Comparison of ENCODE assay signal across 33 cellular contexts in genomic region chr4:110294165-110294564, GRCh38.
A peak's percentile ranks its signal among the peaks of the same experiment; 100 is the strongest.
DNase-seq lines count a peak whose midpoint lies in the region; ATAC-seq and TF ChIP-seq lines count a peak whose summit lies in the region.
"Had no signal": no experiment of that assay in that cellular context is flagged by ENCODE, and none has a peak within 500 bp of the region (broad histone marks: within the 10 kb centered on the region; RNA-seq: fewer than 3 reads in every experiment).

No MANE protein-coding gene starts in this region.

- no peak overlapping the region for H4K91ac ChIP-seq in IMR-90 (ENCODE audit: insufficient read depth, low read depth, low read length)

- no peak overlapping the region for H2AK5ac ChIP-seq in IMR-90 (ENCODE audit: low read depth, low read length)

- H3K9ac ChIP-seq in IMR-90 (ENCODE audit: low read depth, low read length), result no peak overlapping the region

- H3K27ac ChIP-seq in IMR-90 (ENCODE audit: insufficient read depth, low read length), result no peak overlapping the region
- H3K27ac ChIP-seq: coronary artery, right atrium auricular region, spleen, thoracic aorta, vagina, VCaP had no signal

- H2BK5ac ChIP-seq in IMR-90 (ENCODE audit: low read depth, low read length, poor library complexity, severe bottlenecking), result no peak overlapping the region

- no peak overlapping the region for H3K4me3 ChIP-seq in IMR-90 (ENCODE audit: insufficient read depth, low read depth, low read length)
- no peak overlapping the region for H3K4me3 ChIP-seq in fibroblast of villous mesenchyme (ENCODE audit: low read depth, low read length)
- H3K4me3 ChIP-seq: coronary artery, HAP-1, MG63, right atrium auricular region, spleen, thoracic aorta, vagina had no signal

- no peak overlapping the region for H4K8ac ChIP-seq in IMR-90 (ENCODE audit: low read depth in 2 of 2, low read length in 2 of 2)

- DNase-seq in EH (ENCODE audit: low read depth), result peak; percentile 42
- peak; percentile 6 for DNase-seq in IMR-90
- DNase-seq in amniotic epithelial cell (ENCODE audit: low read depth), result peak; percentile 56
- peak; percentile 38 for DNase-seq in fibroblast of villous mesenchyme (ENCODE audit: low read depth)
- no peak for DNase-seq in RKO (ENCODE audit: low spot score)
- DNase-seq in HEK293T (ENCODE audit: extremely low spot score), result no peak
- no peak for DNase-seq in glomerular visceral epithelial cell (ENCODE audit: extremely low spot score)
- no peak for DNase-seq in Ammon's horn (ENCODE audit: low spot score)
- DNase-seq: activated CD4-positive, alpha-beta T cell treated with anti-CD3 and anti-CD28 coated beads for 36 hours; activated CD8-positive, alpha-beta memory T cell treated with anti-CD3 and anti-CD28 coated beads, Interleukin-2, amount 50 U/mL, for 48 hours; activated CD8-positive, alpha-beta T cell treated with anti-CD3 and anti-CD28 coated beads for 36 hours; anterior cingulate cortex; CD8-positive, alpha-beta T cell; DMS 273 treated with DMSO at 0.1 percent for 48 hours; effector CD8-positive, alpha-beta T cell; MG63; NCI-H1105; NCI-H187; NCI-H2171; NCI-H526 treated with DMSO at 0.1 percent for 48 hours; posterior cingulate gyrus; SHP77 treated with DMSO at 0.1 percent for 48 hours; spleen; stimulated activated CD8-positive, alpha-beta memory T cell treated with anti-CD3 and anti-CD28 coated beads, Interleukin-4, amount 100 ng/mL, for 48 hours; stimulated activated naive CD8-positive, alpha-beta T cell treated with anti-CD3 and anti-CD28 coated beads, Interleukin-15, amount 100 ng/mL, for 72 hours had no signal

- H3K27me3 ChIP-seq in IMR-90 (ENCODE audit: control insufficient read depth, insufficient read depth, low read length), result no peaks in the 10 kb centered on the region
- H3K27me3 ChIP-seq: MG63, right atrium auricular region, spleen, vagina had no signal

- peaks cover 3% of the 10 kb centered on the region; the same call in 1 of the 2 replicates for H3K9me3 ChIP-seq in IMR-90 (ENCODE audit: control insufficient read depth, insufficient read depth, low read length)
- H3K9me3 ChIP-seq: HAP-1, MG63, right atrium auricular region, spleen, thoracic aorta, vagina had no signal

- WGBS in IMR-90 (ENCODE audit: extremely low coverage in 2 of 2, insufficient read length in 1 of 2), 2 experiments, result no CpG with 5 or more reads among the region's 7 CpGs

- POLR2A ChIA-PET in IMR-90 (lab: Charles Lee; ENCODE audit: unreplicated experiment) (no interaction called here), HEK293T (lab: Yijun Ruan, JAX) (no interaction called here)

- in situ Hi-C loops in IMR-90 (cut with MboI; ENCODE audit: low sequenced_read_pairs), result no loop called here

- no peak overlapping the region for H3K4ac ChIP-seq in IMR-90 (ENCODE audit: low read depth, low read length)

- H3K23ac ChIP-seq in IMR-90 (ENCODE audit: low read depth, low read length), result no peak overlapping the region

- H3K18ac ChIP-seq in IMR-90 (ENCODE audit: low read depth, low read length), result no peak overlapping the region

- no peak overlapping the region for H2BK15ac ChIP-seq in IMR-90 (ENCODE audit: low read depth, low read length)

- H4K20me1 ChIP-seq in IMR-90 (ENCODE audit: insufficient read depth, low read length), result no peaks in the 10 kb centered on the region

- TF ChIP-seq RAD21 in IMR-90 (IDR thresholded peaks at IDR 0.05; ENCODE audit: low read length), result no peak

- no peaks in the 10 kb centered on the region for H3K36me3 ChIP-seq in IMR-90 (ENCODE audit: control insufficient read depth, insufficient read depth, low read length)
- H3K36me3 ChIP-seq: HAP-1, MG63, right atrium auricular region, spleen, thoracic aorta, vagina had no signal

- BruUV-seq in IMR-90 (replicated peaks; lab: Mats Ljungman, UMichigan), result no TSS peak

- H3K9me1 ChIP-seq in IMR-90 (ENCODE audit: insufficient read depth, low read length), result no peaks in the 10 kb centered on the region

- intact Hi-C loops in IMR-90 (cut with micrococcal nuclease), result no loop called here

- no peak for TF ChIP-seq CTCF in IMR-90 (conservative IDR thresholded peaks at IDR 0.05; ENCODE audit: low read depth, low read length)
- TF ChIP-seq CTCF in fibroblast of villous mesenchyme (IDR thresholded peaks at IDR 0.05; ENCODE audit: insufficient read depth, low read depth, low read length), result no peak

- H2BK20ac ChIP-seq in IMR-90 (ENCODE audit: low read depth, low read length), result no peak overlapping the region

- H3K4me1 ChIP-seq in IMR-90 (ENCODE audit: control insufficient read depth, insufficient read depth, low read length), result no peaks in the 10 kb centered on the region
- H3K4me1 ChIP-seq: HAP-1, right atrium auricular region, spleen, vagina had no signal

- no peak for TF ChIP-seq POLR2A in IMR-90 (IDR thresholded peaks at IDR 0.05; ENCODE audit: low read depth, low read length)

- H2AFZ ChIP-seq in IMR-90 (replicated peaks; ENCODE audit: low read length, poor library complexity), result no peak overlapping the region

- H3K14ac ChIP-seq in IMR-90 (replicated peaks; ENCODE audit: low read depth, low read length), result no peak overlapping the region

- no peak overlapping the region for H3K56ac ChIP-seq in IMR-90 (ENCODE audit: extremely low read depth, insufficient read depth, low read length)

- H3K4me2 ChIP-seq in IMR-90 (ENCODE audit: low read depth, low read length), result no peak overlapping the region

- no peak overlapping the region for H4K5ac ChIP-seq in IMR-90 (ENCODE audit: low read depth, low read length)

- dilution Hi-C loops in IMR-90 (cut with HindIII; ENCODE audit: low sequenced_read_pairs, unreplicated experiment), result no loop called here

- CTCF ChIA-PET in IMR-90 (lab: Yijun Ruan, JAX), result no interaction called here
- CTCF ChIA-PET in HEK293T (lab: Yijun Ruan, JAX), result no interaction called here

- ATAC-seq in IMR-90 (ENCODE audit: low read depth), result peak; percentile 40
- ATAC-seq: activated CD4-positive, alpha-beta T cell treated with anti-CD3 and anti-CD28 coated beads for 36 hours; activated CD8-positive, alpha-beta T cell treated with anti-CD3 and anti-CD28 coated beads for 36 hours; activated naive CD4-positive, alpha-beta T cell treated with anti-CD3 and anti-CD28 coated beads, Interleukin-2, amount 50 U/mL, for 72 hours; CD8-positive, alpha-beta T cell; Panc1; stimulated activated naive CD8-positive, alpha-beta T cell treated with anti-CD3 and anti-CD28 coated beads, Interleukin-15, amount 100 ng/mL, for 72 hours had no signal

- no peak overlapping the region for H2BK120ac ChIP-seq in IMR-90 (ENCODE audit: low read depth, low read length)

- H3K79me1 ChIP-seq in IMR-90 (ENCODE audit: low read depth in 1 of 2, low read length in 2 of 2), result no peaks in the 10 kb centered on the region

- no peak overlapping the region for H2AK9ac ChIP-seq in IMR-90 (replicated peaks; ENCODE audit: low read depth, low read length, poor library complexity)

TF ChIP-seq in IMR-90, 13 proteins besides CTCF, POLR2A, EP300 and RAD21:
- TF ChIP-seq FOS (IDR thresholded peaks at IDR 0.05; ENCODE audit: low read depth, low read length) (no peak), BHLHE40 (IDR thresholded peaks at IDR 0.05; ENCODE audit: low read depth, low read length) (no peak), CEBPB (IDR thresholded peaks at IDR 0.05; ENCODE audit: low read depth, low read length) (no peak)

TF ChIP-seq in HEK293T, 16 proteins besides CTCF, POLR2A, EP300 and RAD21:
- TF ChIP-seq FOXK2 (IDR thresholded peaks at IDR 0.05), result no peak
TF ChIP-seq in HEK293T: peak in this region for 0.

Comparison
In these comparisons a context has a peak if more than half of its experiments do, and no peak if none do; other contexts are left out.
1. DNase-seq: peak in EH (single experiment), IMR-90 (single experiment), amniotic epithelial cell (single experiment) and fibroblast of villous mesenchyme (single experiment); none in RKO (single experiment), HEK293T (single experiment), glomerular visceral epithelial cell (single experiment) and Ammon's horn (single experiment).